8 cellular contexts compared by ENCODE assay signal in the genomic region with DNA sequence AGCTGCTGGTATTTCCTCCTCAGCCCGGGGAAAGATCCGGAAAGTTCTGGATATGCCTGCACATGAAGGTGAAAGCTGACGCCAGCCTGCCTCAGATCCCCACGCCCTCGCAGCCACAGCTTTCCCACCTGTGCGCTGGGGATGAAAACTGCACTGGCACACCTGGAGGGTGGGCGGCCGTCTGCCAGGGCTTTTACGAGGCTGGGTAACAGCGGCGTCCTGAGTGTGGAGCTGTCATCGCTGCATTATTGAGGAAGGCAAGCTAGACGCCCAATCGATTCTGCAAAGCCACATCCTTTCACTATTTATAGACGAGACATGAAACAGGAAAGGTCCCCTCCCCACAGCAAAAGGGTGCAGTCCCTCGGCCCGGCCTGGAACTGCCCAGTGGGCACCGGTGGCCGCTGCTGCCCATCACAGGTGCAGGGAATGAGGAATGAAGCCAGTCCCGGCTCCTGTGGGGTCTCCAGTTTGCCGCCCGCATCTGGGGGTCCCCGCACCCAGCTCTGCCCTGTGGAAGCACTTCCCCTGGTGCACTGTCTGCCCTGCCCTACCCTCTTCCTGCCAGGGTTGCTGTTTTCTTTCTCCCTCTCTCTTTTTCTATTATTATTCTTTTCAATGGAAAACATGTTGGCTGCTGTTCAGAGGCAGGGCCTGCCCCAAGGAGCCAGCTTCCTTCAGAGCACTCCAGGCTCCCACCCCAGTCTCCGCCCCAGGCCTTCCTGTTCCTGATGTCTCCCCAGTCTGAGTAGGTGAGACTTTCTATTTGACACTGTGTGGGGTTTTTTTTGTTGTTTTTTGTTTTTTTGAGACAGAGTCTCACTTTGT. TPM values are rescaled to one million over a fixed set of nuclear protein-coding genes. Genes with fewer than 3 reads are reported as not detected.
DNase-seq lines count a peak whose midpoint lies in the region; ATAC-seq and TF ChIP-seq lines count a peak whose summit lies in the region.

No MANE protein-coding gene starts in this region.

- no peak for TF ChIP-seq CTCF in lower lobe of right lung (IDR thresholded peaks at IDR 0.05)

- H3K27ac ChIP-seq in lower lobe of right lung (peak overlapping the region; percentile 86), substantia nigra (ENCODE audit: low read depth, low read length, poor library complexity, severe bottlenecking) (peak overlapping the region; percentile 61)

- DNase-seq in EH (ENCODE audit: low read depth) = peak; percentile 25
- peak; percentile 64 for DNase-seq in MV-4-11 (lab: John Stamatoyannopoulos, UW)
- DNase-seq in activated effector memory CD4-positive, alpha-beta T cell treated with anti-CD3 and anti-CD28 coated beads, Interleukin-2, amount 50 U/mL, for 16 hours = peak; percentile 88
- DNase-seq in lower lobe of right lung = no peak
- peak in 11 of 49 donors; percentile 16 to 59 (median 34) for DNase-seq in substantia nigra (lab: John Stamatoyannopoulos, UW)
- DNase-seq in HCEC 1CT = no peak
- DNase-seq in midbrain (lab: John Stamatoyannopoulos, UW) = no peak
- no peak for DNase-seq in globus pallidus (ENCODE audit: low spot score)

- no peaks in the 10 kb centered on the region for H3K9me3 ChIP-seq in lower lobe of right lung

- peak overlapping the region; percentile 42 for H3K4me3 ChIP-seq in lower lobe of right lung

- peaks cover 88% of the 10 kb centered on the region for H3K4me1 ChIP-seq in lower lobe of right lung

- peaks cover 55% of the 10 kb centered on the region for H3K36me3 ChIP-seq in lower lobe of right lung

- intact Hi-C loops in lower lobe of right lung (cut with DNase I) = no loop called here

- peak; percentile 31 to 43 for ATAC-seq in lower lobe of right lung

- no peaks in the 10 kb centered on the region for H3K27me3 ChIP-seq in lower lobe of right lung (ENCODE audit: low read depth)

RNA-seq across cellular contexts. Expression of a gene that starts 7.0 kb away (rescaled TPM):
- total RNA-seq in lower lobe of right lung = 91.4 TPM

RNA-seq across cellular contexts. Expression of a gene that starts 56.0 kb away (rescaled TPM):
- total RNA-seq in lower lobe of right lung = 66.5 TPM

Comparison
In these comparisons a context has a peak if more than half of its experiments do, and no peak if none do; other contexts are left out.
1. DNase-seq: peak in EH (single experiment), MV-4-11 (single experiment) and activated effector memory CD4-positive, alpha-beta T cell treated with anti-CD3 and anti-CD28 coated beads, Interleukin-2, amount 50 U/mL, for 16 hours (single experiment); none in lower lobe of right lung (single experiment), HCEC 1CT (single experiment), midbrain (single experiment) and globus pallidus (single experiment).